21 cellular contexts compared by ENCODE assay signal in the genomic region with DNA sequence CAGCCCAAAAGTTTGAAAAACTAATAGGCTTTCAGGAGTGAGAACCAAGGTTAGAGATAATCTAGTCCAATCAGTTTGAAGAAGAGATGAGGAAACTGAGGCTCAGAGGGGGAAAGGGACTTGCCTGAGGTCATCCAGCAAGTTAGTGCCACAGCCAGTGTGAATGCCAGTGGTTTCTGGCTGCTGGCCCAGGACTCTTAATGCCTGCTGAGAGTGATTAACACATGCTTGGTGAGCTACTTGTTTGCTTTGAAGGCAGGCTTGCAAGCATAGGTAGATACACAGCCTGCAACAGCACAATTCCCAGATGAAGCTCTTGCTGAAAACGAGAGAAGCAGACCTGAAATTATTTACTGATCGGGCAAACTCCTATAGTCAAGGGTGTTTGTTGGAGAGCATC.
A peak's percentile ranks its signal among the peaks of the same experiment; 100 is the strongest.
DNase-seq lines count a peak whose midpoint lies in the region; ATAC-seq and TF ChIP-seq lines count a peak whose summit lies in the region.
"Had no signal": no experiment of that assay in that cellular context is flagged by ENCODE, and none has a peak within 500 bp of the region (broad histone marks: within the 10 kb centered on the region; RNA-seq: fewer than 3 reads in every experiment).

No MANE protein-coding gene starts in this region.

- peak in 3 of 8 donors; percentile 44 to 57 (median 54) for ATAC-seq in heart right ventricle
- ATAC-seq in upper lobe of right lung = peak; percentile 35
- ATAC-seq in HG03135 (IDR thresholded peaks at IDR 0.05; ENCODE audit: unreplicated experiment) = no peak
- ATAC-seq in right lobe of liver = no peak
- ATAC-seq in PC-3 = no peak
- ATAC-seq: A549; stimulated activated naive B cell treated with anti-CD40 and anti-IgM and Interleukin-4, amounts not matched to agents 10 μg/mL and 1 μg/mL and 100 μg/mL, for 72 hours had no signal

- POLR2A ChIA-PET in PC-3 (lab: Charles Lee; ENCODE audit: unreplicated experiment) = no interaction called here

- H3K27ac ChIP-seq in heart right ventricle (peak overlapping the region in 5 of 10 donors; percentile 13 to 49 (median 32)), upper lobe of right lung (no peak overlapping the region), right lobe of liver (no peak overlapping the region), PC-3 (ENCODE audit: low read length) (no peak overlapping the region)
- H3K27ac ChIP-seq: A549, ascending aorta, esophagus squamous epithelium, SJCRH30, transverse colon had no signal

- CTCF ChIA-PET in PC-3 (lab: Charles Lee) = no interaction called here

- no peak for TF ChIP-seq POLR2A in right lobe of liver (IDR thresholded peaks at IDR 0.05)

- no peaks in the 10 kb centered on the region for H3F3A ChIP-seq in PC-3 (ENCODE audit: low read length, unreplicated experiment)

- H3K79me2 ChIP-seq in PC-3 (ENCODE audit: low read length) = no peaks in the 10 kb centered on the region

- no peak overlapping the region for H2AFZ ChIP-seq in PC-3 (ENCODE audit: low read length)

- H3K4me3 ChIP-seq in heart right ventricle (no peak overlapping the region), upper lobe of right lung (no peak overlapping the region), right lobe of liver (no peak overlapping the region), PC-3 (ENCODE audit: low read length) (no peak overlapping the region)
- H3K4me3 ChIP-seq: A549, ascending aorta, esophagus squamous epithelium, SJCRH30, transverse colon had no signal

- H3K9me3 ChIP-seq in heart right ventricle (no peaks in the 10 kb centered on the region), upper lobe of right lung (no peaks in the 10 kb centered on the region), right lobe of liver (no peaks in the 10 kb centered on the region), PC-3 (ENCODE audit: low read length) (no peaks in the 10 kb centered on the region)
- H3K9me3 ChIP-seq: A549, ascending aorta, esophagus squamous epithelium, SJCRH30, transverse colon had no signal

- TF ChIP-seq CTCF in heart right ventricle (IDR thresholded peaks at IDR 0.05) (no peak), upper lobe of right lung (IDR thresholded peaks at IDR 0.05) (no peak), right lobe of liver (IDR thresholded peaks at IDR 0.05) (no peak), PC-3 (conservative IDR thresholded peaks at IDR 0.05; ENCODE audit: low read depth, low read length) (no peak)

- no peak overlapping the region for H3K4me2 ChIP-seq in PC-3 (ENCODE audit: low read length)
- H3K4me2 ChIP-seq: A549 had no signal

- no peaks in the 10 kb centered on the region for H4K20me1 ChIP-seq in PC-3 (ENCODE audit: low read length)

- H3K4me1 ChIP-seq in heart right ventricle (peaks cover 0 to 64% (median 16%) of the 10 kb centered on the region in 9 donors), upper lobe of right lung (no peaks in the 10 kb centered on the region), right lobe of liver (no peaks in the 10 kb centered on the region), PC-3 (ENCODE audit: insufficient read depth, low read length) (no peaks in the 10 kb centered on the region)
- H3K4me1 ChIP-seq: A549, ascending aorta, esophagus squamous epithelium, SJCRH30, transverse colon had no signal

- no TSS peak for BruUV-seq in PC-3 (replicated peaks; lab: Mats Ljungman, UMichigan)

- peaks cover 0 to 12% (median 6%) of the 10 kb centered on the region in 7 donors for H3K27me3 ChIP-seq in heart right ventricle
- peaks cover 24% of the 10 kb centered on the region for H3K27me3 ChIP-seq in upper lobe of right lung
- no peaks in the 10 kb centered on the region for H3K27me3 ChIP-seq in right lobe of liver
- no peaks in the 10 kb centered on the region for H3K27me3 ChIP-seq in PC-3 (ENCODE audit: low read length)
- H3K27me3 ChIP-seq: ascending aorta, SJCRH30 had no signal

- intact Hi-C loops in heart right ventricle (cut with DNase I) = loop anchor here in 1 of 10 donors (10.0 kb wide), 1 partner anchor 219 kb away; no protein-coding TSS in a partner anchor
- intact Hi-C loops in upper lobe of right lung (cut with DNase I) = no loop called here
- intact Hi-C loops in right lobe of liver (cut with DNase I) = no loop called here
- intact Hi-C loops in PC-3 (cut with micrococcal nuclease) = no loop called here

- WGBS in heart right ventricle, 2 donors = 30 to 36% methylated on average over 2 of the region's 2 CpGs
- WGBS in right lobe of liver (ENCODE audit: insufficient coverage, low coverage, low lambda C conversion rate, missing lambda C conversion rate) = 43% methylated on average over 2 of the region's 2 CpGs

- no peaks in the 10 kb centered on the region for H3K9me2 ChIP-seq in PC-3 (replicated peaks; ENCODE audit: low read length)

- H3K36me3 ChIP-seq in heart right ventricle = no peaks in the 10 kb centered on the region
- no peaks in the 10 kb centered on the region for H3K36me3 ChIP-seq in upper lobe of right lung
- no peaks in the 10 kb centered on the region for H3K36me3 ChIP-seq in right lobe of liver
- no peaks in the 10 kb centered on the region for H3K36me3 ChIP-seq in PC-3 (ENCODE audit: low read depth, low read length)
- H3K36me3 ChIP-seq: ascending aorta, esophagus squamous epithelium, SJCRH30, transverse colon had no signal

- no peak overlapping the region for H3K9ac ChIP-seq in PC-3 (ENCODE audit: low read length)

- DNase-seq in NCI-H524 (lab: John Stamatoyannopoulos, UW) = peak; percentile 9 to 48
- no peak for DNase-seq in NCI-H524 treated with DMSO at 0.1 percent for 48 hours (lab: John Stamatoyannopoulos, UW)
- peak; percentile 1 for DNase-seq in NCI-H345 treated with DMSO at 0.1 percent for 48 hours (lab: John Stamatoyannopoulos, UW; ENCODE audit: unreplicated experiment)
- peak; percentile 59 to 65 for DNase-seq in heart right ventricle
- DNase-seq in upper lobe of right lung = no peak
- no peak for DNase-seq in right lobe of liver
- DNase-seq in PC-3 = no peak
- DNase-seq: activated CD8-positive, alpha-beta memory T cell treated with anti-CD3 and anti-CD28 coated beads, Interleukin-2, amount 50 U/mL, for 4 hours; activated naive CD4-positive, alpha-beta T cell; CD4-positive, alpha-beta memory T cell; esophagus squamous epithelium; KBM-7; kidney glomerular epithelial cell; NCI-H1417 treated with DMSO at 0.1 percent for 48 hours; SJCRH30; small intestine; stimulated activated naive B cell treated with anti-CD40 and anti-IgM and Interleukin-4, amounts not matched to agents 10 μg/mL and 1 μg/mL and 100 μg/mL, for 72 hours; transverse colon had no signal

Comparison
In these comparisons a context has a peak if more than half of its experiments do, and no peak if none do; other contexts are left out.
1. DNase-seq: peak in NCI-H524 (2 of 2), NCI-H345 treated with DMSO at 0.1 percent for 48 hours (single experiment) and heart right ventricle (2 of 2); none in NCI-H524 treated with DMSO at 0.1 percent for 48 hours (single experiment), upper lobe of right lung (single experiment), right lobe of liver (0 of 3) and PC-3 (single experiment).